ENCODE assay signal across 37 cellular contexts in genomic region chr20:45282700-45283528, GRCh38. TPM values are rescaled to one million over a fixed set of nuclear protein-coding genes. Genes with fewer than 3 reads are reported as not detected.
"Had no signal": no experiment of that assay in that cellular context is flagged by ENCODE, and none has a peak within 500 bp of the region (broad histone marks: within the 10 kb centered on the region; RNA-seq: fewer than 3 reads in every experiment).

No MANE protein-coding gene starts in this region.

- DNase-seq: activated CD4-positive, alpha-beta T cell treated with anti-CD3 and anti-CD28 coated beads for 36 hours; activated CD4-positive, CD25-positive, alpha-beta regulatory T cell; activated CD8-positive, alpha-beta T cell treated with anti-CD3 and anti-CD28 coated beads, Interleukin-2, amount 10 ng/mL, durations not matched to agents 7 days and 5 days; activated naive CD4-positive, alpha-beta T cell; activated T-cell treated with anti-CD3 and anti-CD28 coated beads for 4 hours; activated T-cell treated with anti-CD3 and anti-CD28 coated beads, Interleukin-2, amount 50 U/mL, for 72 hours; dermis blood vessel endothelial cell; effector CD4-positive, alpha-beta T cell; heart left ventricle; hypothalamus; immature natural killer cell; left lung; mucosa of descending colon; pancreas; retina; sigmoid colon; small intestine; stimulated activated CD4-positive, alpha-beta T cell treated with anti-CD3 and anti-CD28 coated beads, Interleukin-4, amount 100 ng/mL, for 4 hours; stimulated activated CD8-positive, alpha-beta memory T cell treated with anti-CD3 and anti-CD28 coated beads, Interleukin-4, amount 100 ng/mL, for 48 hours; stimulated activated naive CD8-positive, alpha-beta T cell treated with anti-CD3 and anti-CD28 coated beads, Interleukin-15, amount 100 ng/mL, for 72 hours; substantia nigra; T-cell; upper lobe of right lung had no signal

- ATAC-seq: activated CD4-positive, alpha-beta T cell treated with anti-CD3 and anti-CD28 coated beads for 36 hours; activated CD8-positive, alpha-beta memory T cell treated with anti-CD3 and anti-CD28 coated beads, Interleukin-2, amount 10 ng/mL, durations not matched to agents 7 days and 5 days; activated CD8-positive, alpha-beta T cell treated with anti-CD3 and anti-CD28 coated beads, Interleukin-2, amount 10 ng/mL, durations not matched to agents 7 days and 5 days; activated naive CD4-positive, alpha-beta T cell treated with anti-CD3 and anti-CD28 coated beads, Interleukin-2, amount 50 U/mL, for 72 hours; activated T-cell treated with anti-CD3 and anti-CD28 coated beads, Interleukin-2, amount 50 U/mL, for 72 hours; heart left ventricle; left lung; pancreas; stimulated activated memory B cell treated with anti-CD40 and anti-IgM and Interleukin-4, amounts not matched to agents 10 μg/mL and 1 μg/mL and 100 μg/mL, for 72 hours; stimulated activated naive CD8-positive, alpha-beta T cell treated with anti-CD3 and anti-CD28 coated beads, Interleukin-15, amount 100 ng/mL, for 72 hours; T-cell had no signal

- H3K27ac ChIP-seq: heart left ventricle, left lung, pancreas, prostate gland, sigmoid colon, upper lobe of right lung had no signal

- H3K36me3 Mint-ChIP-seq: activated CD8-positive, alpha-beta memory T cell treated with anti-CD3 and anti-CD28 coated beads, Interleukin-2, amount 10 ng/mL, durations not matched to agents 7 days and 5 days; activated naive CD4-positive, alpha-beta T cell treated with anti-CD3 and anti-CD28 coated beads, Interleukin-2, amount 50 U/mL, for 72 hours; immature natural killer cell; stimulated activated memory B cell treated with anti-CD40 and anti-IgM and Interleukin-4, amounts not matched to agents 10 μg/mL and 1 μg/mL and 100 μg/mL, for 72 hours; T-cell had no signal

- H3K27ac Mint-ChIP-seq: activated CD4-positive, alpha-beta T cell treated with anti-CD3 and anti-CD28 coated beads for 36 hours; activated CD8-positive, alpha-beta memory T cell treated with anti-CD3 and anti-CD28 coated beads, Interleukin-2, amount 10 ng/mL, durations not matched to agents 7 days and 5 days; activated CD8-positive, alpha-beta T cell treated with anti-CD3 and anti-CD28 coated beads, Interleukin-2, amount 10 ng/mL, durations not matched to agents 7 days and 5 days; activated naive CD4-positive, alpha-beta T cell treated with anti-CD3 and anti-CD28 coated beads, Interleukin-2, amount 50 U/mL, for 72 hours; activated T-cell treated with anti-CD3 and anti-CD28 coated beads, Interleukin-2, amount 50 U/mL, for 72 hours; immature natural killer cell; nephron; stimulated activated memory B cell treated with anti-CD40 and anti-IgM and Interleukin-4, amounts not matched to agents 10 μg/mL and 1 μg/mL and 100 μg/mL, for 72 hours; stimulated activated naive CD8-positive, alpha-beta T cell treated with anti-CD3 and anti-CD28 coated beads, Interleukin-15, amount 100 ng/mL, for 72 hours; T-cell; T-helper 2 cell treated with Interferon-gamma antibody and Interleukin-4, amounts not matched to agents 5 μg/mL and 100 μg/mL, for 36 hours had no signal

- H3K27me3 ChIP-seq: left lung, pancreas, upper lobe of right lung had no signal

- H3K4me1 Mint-ChIP-seq: activated CD4-positive, alpha-beta T cell treated with anti-CD3 and anti-CD28 coated beads for 36 hours; immature natural killer cell; nephron; stimulated activated memory B cell treated with anti-CD40 and anti-IgM and Interleukin-4, amounts not matched to agents 10 μg/mL and 1 μg/mL and 100 μg/mL, for 72 hours; stimulated activated naive CD8-positive, alpha-beta T cell treated with anti-CD3 and anti-CD28 coated beads, Interleukin-15, amount 100 ng/mL, for 72 hours; T-cell had no signal

- H3K36me3 ChIP-seq: heart left ventricle, left lung, pancreas, prostate gland, sigmoid colon, upper lobe of right lung had no signal

- H3K4me3 ChIP-seq: heart left ventricle, left lung, lung, mucosa of descending colon, pancreas, prostate gland, sigmoid colon, upper lobe of right lung had no signal

- H3K9me3 ChIP-seq: heart left ventricle, left lung, mucosa of descending colon, pancreas, prostate gland, sigmoid colon, upper lobe of right lung had no signal

- H3K9me3 Mint-ChIP-seq: activated naive CD4-positive, alpha-beta T cell treated with anti-CD3 and anti-CD28 coated beads, Interleukin-2, amount 50 U/mL, for 72 hours; activated T-cell treated with anti-CD3 and anti-CD28 coated beads, Interleukin-2, amount 50 U/mL, for 72 hours; stimulated activated memory B cell treated with anti-CD40 and anti-IgM and Interleukin-4, amounts not matched to agents 10 μg/mL and 1 μg/mL and 100 μg/mL, for 72 hours; stimulated activated naive CD8-positive, alpha-beta T cell treated with anti-CD3 and anti-CD28 coated beads, Interleukin-15, amount 100 ng/mL, for 72 hours; T-cell; T-helper 2 cell treated with Interferon-gamma antibody and Interleukin-4, amounts not matched to agents 5 μg/mL and 100 μg/mL, for 36 hours had no signal

- H3K4me1 ChIP-seq: heart left ventricle, left lung, pancreas, prostate gland, sigmoid colon, upper lobe of right lung had no signal

- H3K4me3 Mint-ChIP-seq: activated CD4-positive, alpha-beta T cell treated with anti-CD3 and anti-CD28 coated beads for 36 hours; activated CD8-positive, alpha-beta memory T cell treated with anti-CD3 and anti-CD28 coated beads, Interleukin-2, amount 10 ng/mL, durations not matched to agents 7 days and 5 days; activated CD8-positive, alpha-beta T cell treated with anti-CD3 and anti-CD28 coated beads, Interleukin-2, amount 10 ng/mL, durations not matched to agents 7 days and 5 days; activated T-cell treated with anti-CD3 and anti-CD28 coated beads, Interleukin-2, amount 50 U/mL, for 72 hours; immature natural killer cell; nephron; stimulated activated memory B cell treated with anti-CD40 and anti-IgM and Interleukin-4, amounts not matched to agents 10 μg/mL and 1 μg/mL and 100 μg/mL, for 72 hours; stimulated activated naive CD8-positive, alpha-beta T cell treated with anti-CD3 and anti-CD28 coated beads, Interleukin-15, amount 100 ng/mL, for 72 hours; T-cell; T-helper 2 cell treated with Interferon-gamma antibody and Interleukin-4, amounts not matched to agents 5 μg/mL and 100 μg/mL, for 36 hours had no signal

- FAIRE-seq: bronchial epithelial cell, colon, pancreas, small intestine had no signal

RNA-seq across cellular contexts. Expression of gene RBPJL, which starts 23.7 kb away (rescaled TPM):
- total RNA-seq: activated CD4-positive, alpha-beta T cell treated with anti-CD3 and anti-CD28 coated beads for 36 hours; activated CD8-positive, alpha-beta memory T cell treated with anti-CD3 and anti-CD28 coated beads, Interleukin-2, amount 10 ng/mL, durations not matched to agents 7 days and 5 days; activated CD8-positive, alpha-beta T cell treated with anti-CD3 and anti-CD28 coated beads, Interleukin-2, amount 10 ng/mL, durations not matched to agents 7 days and 5 days; activated naive CD4-positive, alpha-beta T cell treated with anti-CD3 and anti-CD28 coated beads, Interleukin-2, amount 50 U/mL, for 72 hours; activated T-cell treated with anti-CD3 and anti-CD28 coated beads, Interleukin-2, amount 50 U/mL, for 72 hours; bronchial epithelial cell; dermis blood vessel endothelial cell; fibroblast of lung; fibroblast of villous mesenchyme; heart left ventricle; kidney epithelial cell; left lung; mesenteric fat pad; mucosa of descending colon; myocyte; prostate gland; sigmoid colon; upper lobe of right lung had no signal
- polyA plus RNA-seq: fibroblast of lung, heart left ventricle, immature natural killer cell, lung had no signal

RNA-seq across cellular contexts. Expression of gene MATN4, which starts 25.2 kb away (rescaled TPM):
- total RNA-seq: fibroblast of villous mesenchyme, heart left ventricle, kidney epithelial cell, mesenteric fat pad, myocyte, sigmoid colon, T-cell had no signal
- polyA plus RNA-seq: heart left ventricle, immature natural killer cell had no signal

RNA-seq across cellular contexts. Expression of gene SLPI, which starts 28.6 kb away (rescaled TPM):
- total RNA-seq: activated CD4-positive, alpha-beta T cell treated with anti-CD3 and anti-CD28 coated beads for 36 hours; activated CD8-positive, alpha-beta memory T cell treated with anti-CD3 and anti-CD28 coated beads, Interleukin-2, amount 10 ng/mL, durations not matched to agents 7 days and 5 days; activated CD8-positive, alpha-beta T cell treated with anti-CD3 and anti-CD28 coated beads, Interleukin-2, amount 10 ng/mL, durations not matched to agents 7 days and 5 days; activated naive CD4-positive, alpha-beta T cell treated with anti-CD3 and anti-CD28 coated beads, Interleukin-2, amount 50 U/mL, for 72 hours; activated T-cell treated with anti-CD3 and anti-CD28 coated beads, Interleukin-2, amount 50 U/mL, for 72 hours; fibroblast of villous mesenchyme; myocyte had no signal
- polyA plus RNA-seq: immature natural killer cell had no signal
